8 cellular contexts compared by ENCODE assay signal in genomic region chr5:172697123-172698121, GRCh38. TPM values are rescaled to one million over a fixed set of nuclear protein-coding genes. Genes with fewer than 3 reads are reported as not detected.
A peak's percentile ranks its signal among the peaks of the same experiment; 100 is the strongest.
DNase-seq lines count a peak whose midpoint lies in the region; ATAC-seq and TF ChIP-seq lines count a peak whose summit lies in the region.

No MANE protein-coding gene starts in this region.

- H3K36me3 Mint-ChIP-seq in chondrocyte (ENCODE audit: low read depth) = no peaks in the 10 kb centered on the region

- peaks cover 16% of the 10 kb centered on the region for H3K27me3 Mint-ChIP-seq in chondrocyte (ENCODE audit: low read depth)

- in situ Hi-C loops in ACHN (cut with HindIII; ENCODE audit: low pct_ligation_motif_present, low pct_unique_long_range_greater_than_20kb, low sequenced_read_pairs) = no loop called here

- H3K9me3 Mint-ChIP-seq in chondrocyte (ENCODE audit: low read depth) = no peaks in the 10 kb centered on the region

- H3K27ac Mint-ChIP-seq in chondrocyte (ENCODE audit: unreplicated experiment) = peak overlapping the region; percentile 68

- peak; percentile 95 for TF ChIP-seq CTCF in chondrocyte (IDR thresholded peaks at IDR 0.05)

- peak; percentile 76 for ATAC-seq in GM18867 (IDR thresholded peaks at IDR 0.05; ENCODE audit: unreplicated experiment)
- ATAC-seq in HG03159 (IDR thresholded peaks at IDR 0.05; ENCODE audit: unreplicated experiment) = peak; percentile 87

- peaks cover 55% of the 10 kb centered on the region for H3K4me1 Mint-ChIP-seq in chondrocyte (ENCODE audit: low read depth)

- DNase-seq in ACHN (peak; percentile 81), NCI-H446 treated with DMSO at 0.1 percent for 48 hours (lab: John Stamatoyannopoulos, UW) (peak; percentile 27), chondrocyte (ENCODE audit: low spot score) (peak; percentile 89), kidney tubule cell (ENCODE audit: low spot score) (peak; percentile 89)
- DNase-seq in activated CD4-positive, alpha-beta T cell treated with anti-CD3 and anti-CD28 coated beads for 1 hour = peak; percentile 72
- peak; percentile 56 to 59 for DNase-seq in stimulated activated CD4-positive, alpha-beta T cell treated with anti-CD3 and anti-CD28 coated beads, Interleukin-1b, Interleukin-23, amount 100 ng/mL, for 1 hour (ENCODE audit: low read depth in 2 of 2)

- peak overlapping the region; percentile 73 for H3K4me3 Mint-ChIP-seq in chondrocyte (ENCODE audit: unreplicated experiment)

RNA-seq across cellular contexts. Expression of gene NEURL1B, which starts 56.4 kb away (rescaled TPM):
- total RNA-seq in chondrocyte = 1.2 to 5.4 TPM (median 4.9 TPM) in 3 replicates

Comparison
In these comparisons a context has a peak if more than half of its experiments do, and no peak if none do; other contexts are left out.
1. Peak in every context shown above with its lines: DNase-seq and ATAC-seq.
2. DNase-seq: peak in every context shown above with its lines; median percentile 89 in chondrocyte; 89 in kidney tubule cell; 81 in ACHN; 72 in activated CD4-positive, alpha-beta T cell treated with anti-CD3 and anti-CD28 coated beads for 1 hour; 58 in stimulated activated CD4-positive, alpha-beta T cell treated with anti-CD3 and anti-CD28 coated beads, Interleukin-1b, Interleukin-23, amount 100 ng/mL, for 1 hour; 27 in NCI-H446 treated with DMSO at 0.1 percent for 48 hours.